In genomic region chr3:53346514-53346913, GRCh38 we compare ENCODE assay signal across 8 cellular contexts.
A peak's percentile ranks its signal among the peaks of the same experiment; 100 is the strongest.
DNase-seq lines count a peak whose midpoint lies in the region; ATAC-seq and TF ChIP-seq lines count a peak whose summit lies in the region.

No MANE protein-coding gene starts in this region.

- TF ChIP-seq CTCF in Loucy (conservative IDR thresholded peaks at IDR 0.05; ENCODE audit: low read length) = no peak
- TF ChIP-seq CTCF in coronary artery (IDR thresholded peaks at IDR 0.05) = no peak

- H3K27me3 ChIP-seq in Loucy (ENCODE audit: insufficient read depth, low read length, poor library complexity, severe bottlenecking) = no peaks in the 10 kb centered on the region
- no peaks in the 10 kb centered on the region for H3K27me3 ChIP-seq in mucosa of stomach (ENCODE audit: control insufficient read depth, insufficient read depth, low read length)

- H3K9ac ChIP-seq in Loucy (ENCODE audit: low read depth, low read length, poor library complexity, severe bottlenecking) = peak overlapping the region; percentile 84
- H3K9ac ChIP-seq in mucosa of stomach (ENCODE audit: low read length) = peak overlapping the region; percentile 97

- peaks cover 30% of the 10 kb centered on the region for H4K20me1 ChIP-seq in Loucy (ENCODE audit: insufficient read depth, low read length, poor library complexity, severe bottlenecking)

- no peak for ATAC-seq in GM19467 (IDR thresholded peaks at IDR 0.05; ENCODE audit: unreplicated experiment)

- peak; percentile 34 for DNase-seq in EH (ENCODE audit: low read depth)
- no peak for DNase-seq in coronary artery (ENCODE audit: low spot score)
- no peak for DNase-seq in SKM-1 treated with dmso at 0.1 percent for 144 hours (lab: John Stamatoyannopoulos, UW; ENCODE audit: unreplicated experiment)
- no peak for DNase-seq in NCI-H2196 (lab: John Stamatoyannopoulos, UW; ENCODE audit: unreplicated experiment)
- DNase-seq in ecto neural progenitor cell (ENCODE audit: low spot score) = no peak

- no peaks in the 10 kb centered on the region for H3K9me3 ChIP-seq in Loucy (ENCODE audit: insufficient read depth, low read depth, low read length)
- H3K9me3 ChIP-seq in mucosa of stomach (ENCODE audit: control insufficient read depth, low read length) = no peaks in the 10 kb centered on the region

- no peaks in the 10 kb centered on the region for H3K9me2 ChIP-seq in Loucy (replicated peaks; ENCODE audit: low read depth, low read length)

- no peaks in the 10 kb centered on the region for H3F3A ChIP-seq in Loucy (ENCODE audit: low read depth)

- H3K36me3 ChIP-seq in Loucy (ENCODE audit: insufficient read depth, low read length) (peaks cover 12% of the 10 kb centered on the region; the same call in 1 of the 2 replicates), mucosa of stomach (ENCODE audit: control insufficient read depth, insufficient read depth, low read length) (no peaks in the 10 kb centered on the region)

- no peak overlapping the region for H2AFZ ChIP-seq in Loucy (ENCODE audit: low read length)

- peak overlapping the region; percentile 87 for H3K4me2 ChIP-seq in Loucy (ENCODE audit: low read depth, low read length, poor library complexity, severe bottlenecking)

- H3K4me1 ChIP-seq in Loucy (ENCODE audit: insufficient read depth, low read length, poor library complexity, severe bottlenecking) = peaks cover 45% of the 10 kb centered on the region
- peaks cover 7% of the 10 kb centered on the region for H3K4me1 ChIP-seq in mucosa of stomach (ENCODE audit: control insufficient read depth, insufficient read depth, low read length)

- peak overlapping the region; percentile 88 to 94 for H3K27ac ChIP-seq in coronary artery

- H3K79me2 ChIP-seq in Loucy (ENCODE audit: insufficient read depth, low read length) = peaks cover 50% of the 10 kb centered on the region

- H3K4me3 ChIP-seq in Loucy (ENCODE audit: low read length, poor library complexity, severe bottlenecking) (peak overlapping the region; percentile 84), coronary artery (peak overlapping the region; percentile 84), mucosa of stomach (ENCODE audit: low read length) (peak overlapping the region; percentile 90)
